Comparison of ENCODE assay signal across 25 cellular contexts in the genomic region with DNA sequence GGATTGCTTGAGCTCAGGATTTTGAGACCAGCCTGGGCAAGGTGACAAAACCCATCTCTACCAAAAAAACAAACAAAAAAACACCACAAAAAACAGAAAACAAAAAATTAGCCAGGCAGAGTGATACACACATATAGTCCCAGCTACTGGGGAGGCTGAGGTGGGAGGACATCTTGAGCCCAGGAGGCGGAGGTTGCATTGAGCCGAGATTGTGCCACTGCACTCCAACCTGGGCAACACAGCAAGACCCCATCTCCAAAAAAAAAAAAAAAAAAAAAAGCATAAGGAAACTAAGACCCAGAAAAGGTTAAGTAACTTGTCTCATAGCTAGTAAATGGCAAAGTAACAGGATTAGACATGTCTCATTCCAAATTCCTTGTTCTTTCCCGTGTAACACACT. TPM values are rescaled to one million over a fixed set of nuclear protein-coding genes. Genes with fewer than 3 reads are reported as not detected.
DNase-seq lines count a peak whose midpoint lies in the region; ATAC-seq, FAIRE-seq and TF ChIP-seq lines count a peak whose summit lies in the region.
"Had no signal": no experiment of that assay in that cellular context is flagged by ENCODE, and none has a peak within 500 bp of the region (broad histone marks: within the 10 kb centered on the region; RNA-seq: fewer than 3 reads in every experiment).

No MANE protein-coding gene starts in this region.

- no peak overlapping the region for H3K4me3 Mint-ChIP-seq in WTC11
- H3K4me3 Mint-ChIP-seq: CD14-positive monocyte; CD4-positive, alpha-beta T cell; CD8-positive, alpha-beta T cell had no signal

- H3K9me3 ChIP-seq in HepG2 (ENCODE audit: low read length) (no peaks in the 10 kb centered on the region), right lobe of liver (no peaks in the 10 kb centered on the region), HEK293 (ENCODE audit: control insufficient read depth, insufficient read depth, low read depth, low read length) (no peaks in the 10 kb centered on the region; the same call in 1 of the 2 replicates), Peyer's patch (no peaks in the 10 kb centered on the region)
- H3K9me3 ChIP-seq: A549, BE2C, BLaER1, Caco-2 had no signal

- H3K79me2 ChIP-seq in HepG2 (ENCODE audit: insufficient read depth, low read length): no peaks in the 10 kb centered on the region

- ATAC-seq in HepG2: no peak
- ATAC-seq in right lobe of liver: no peak
- no peak for ATAC-seq in WTC11
- ATAC-seq: A549; CD8-positive, alpha-beta T cell had no signal

- no peak overlapping the region for H3K4me3 ChIP-seq in HepG2 (replicated peaks in 1 of 3; ENCODE audit: insufficient read depth in 1 of 3, low read depth in 2 of 3, low read length in 3 of 3)
- H3K4me3 ChIP-seq in right lobe of liver: no peak overlapping the region
- no peak overlapping the region for H3K4me3 ChIP-seq in HEK293 (ENCODE audit: low read depth, low read length)
- no peak overlapping the region for H3K4me3 ChIP-seq in bronchial epithelial cell (ENCODE audit: low read depth, low read length)
- no peak overlapping the region for H3K4me3 ChIP-seq in Peyer's patch
- H3K4me3 ChIP-seq: A549, BLaER1 had no signal

- H4K20me1 ChIP-seq in HepG2 (ENCODE audit: insufficient read depth, low read length): no peaks in the 10 kb centered on the region
- H4K20me1 ChIP-seq: BLaER1 had no signal

- H3K4me1 ChIP-seq in HepG2 (ENCODE audit: insufficient read depth, low read length) (no peaks in the 10 kb centered on the region), right lobe of liver (peaks cover 0 to 6% (median 0%) of the 10 kb centered on the region in 4 donors), HEK293 (ENCODE audit: control insufficient read depth, insufficient read depth, low read length) (no peaks in the 10 kb centered on the region), Peyer's patch (no peaks in the 10 kb centered on the region)
- H3K4me1 ChIP-seq: A549, Caco-2 had no signal

- CTCF ChIA-PET in HepG2 (lab: Yijun Ruan, JAX; ENCODE audit: low intra/inter-chr PET ratio, low total read pairs) (no interaction called here), HEK293 (lab: Yijun Ruan, JAX) (interaction anchor here (1.2 kb wide), 1 partner anchor 169 kb away, joined by 4 read pairs; a partner anchor contains a TSS), WTC11 (lab: Charles Lee) (no interaction called here)

- H3K4me2 ChIP-seq in HepG2 (ENCODE audit: low read depth, low read length): no peak overlapping the region
- H3K4me2 ChIP-seq: A549, BLaER1 had no signal

- H3K36me3 ChIP-seq in HepG2 (replicated peaks in 1 of 2; ENCODE audit: control insufficient read depth in 1 of 2, insufficient read depth in 2 of 2, low read length in 2 of 2) (peaks cover 3 to 5% of the 10 kb centered on the region in 2 experiments; a peak in 3 of 5 replicates), right lobe of liver (no peaks in the 10 kb centered on the region), HEK293 (ENCODE audit: control insufficient read depth in 2 of 2, insufficient read depth in 1 of 2, low read length in 2 of 2) (no peaks in the 10 kb centered on the region), bronchial epithelial cell (ENCODE audit: control insufficient read depth, insufficient read depth, low read length) (no peaks in the 10 kb centered on the region), Peyer's patch (no peaks in the 10 kb centered on the region)
- H3K36me3 ChIP-seq: BE2C had no signal

- no peak for TF ChIP-seq EP300 in HepG2 (IDR thresholded peaks at IDR 0.05; ENCODE audit: low read depth in 2 of 2, low read length in 2 of 2)
- TF ChIP-seq EP300 in HepG2 (CRISPR knock-in tag; IDR thresholded peaks at IDR 0.05; ENCODE audit: borderline replicate concordance): no peak

- 95% methylated on average over 3 of the region's 3 CpGs for WGBS in HepG2 (ENCODE audit: low lambda C conversion rate)
- WGBS in right lobe of liver (ENCODE audit: insufficient coverage, low coverage, low lambda C conversion rate, missing lambda C conversion rate): 80% methylated on average over 2 of the region's 3 CpGs

- no peak for TF ChIP-seq RAD21 in HepG2 (CRISPR knock-in tag; IDR thresholded peaks at IDR 0.05)

- H3K9me3 Mint-ChIP-seq in WTC11: no peaks in the 10 kb centered on the region
- H3K9me3 Mint-ChIP-seq: CD4-positive, alpha-beta T cell; CD8-positive, alpha-beta T cell had no signal

- no peak overlapping the region for H3K27ac Mint-ChIP-seq in WTC11
- H3K27ac Mint-ChIP-seq: CD4-positive, alpha-beta T cell; CD8-positive, alpha-beta T cell had no signal

- no peak for FAIRE-seq in HepG2 (lab: Jason Lieb, UNC)
- no peak for FAIRE-seq in bronchial epithelial cell (lab: Jason Lieb, UNC)
- FAIRE-seq: A549, D721Med, G401.6, GM12891, GM19239 had no signal

- DNase-seq in HepG2 (ENCODE audit: low spot score): no peak
- DNase-seq in right lobe of liver: no peak
- DNase-seq in WTC11 (ENCODE audit: low spot score): no peak
- peak; percentile 31 for DNase-seq in bronchial epithelial cell (ENCODE audit: low read depth)
- DNase-seq in NK-92 (lab: John Stamatoyannopoulos, UW; ENCODE audit: unreplicated experiment): no peak
- no peak for DNase-seq in caudate nucleus (lab: John Stamatoyannopoulos, UW)
- no peak for DNase-seq in Peyer's patch
- DNase-seq: ACHN; BE2C; C1 segment of cervical spinal cord; Caco-2; Calu3; CD4-positive, alpha-beta T cell; CD8-positive, alpha-beta T cell; DMS79 treated with DMSO at 0.1 percent for 48 hours; GF-D8 had no signal

- no TSS peak for BruUV-seq in HepG2 (replicated peaks; lab: Mats Ljungman, UMichigan)

- in situ Hi-C loops in HepG2 (cut with HindIII; ENCODE audit: extremely low pct_ligation_motif_present, low pct_unique_long_range_greater_than_20kb): no loop called here

- no peaks in the 10 kb centered on the region for H3K4me1 Mint-ChIP-seq in WTC11

- no peak overlapping the region for H3K27ac ChIP-seq in HepG2 (ENCODE audit: extremely low read length, insufficient read depth, low read length)
- H3K27ac ChIP-seq in right lobe of liver: no peak overlapping the region
- H3K27ac ChIP-seq in HEK293 (ENCODE audit: extremely low read depth, low read depth, low read length): no peak overlapping the region
- no peak overlapping the region for H3K27ac ChIP-seq in caudate nucleus (ENCODE audit: low read depth, low read length)
- H3K27ac ChIP-seq in Peyer's patch: no peak overlapping the region
- H3K27ac ChIP-seq: 22Rv1, A549, BLaER1 had no signal

- H3K27me3 ChIP-seq in HepG2 (ENCODE audit: control insufficient read depth in 1 of 2, insufficient read depth in 2 of 2, low read length in 2 of 2) (no peaks in the 10 kb centered on the region; a peak in 1 of 5 replicates), right lobe of liver (no peaks in the 10 kb centered on the region), bronchial epithelial cell (ENCODE audit: control insufficient read depth, insufficient read depth, low read length) (no peaks in the 10 kb centered on the region), Peyer's patch (no peaks in the 10 kb centered on the region)
- H3K27me3 ChIP-seq: BE2C, BLaER1 had no signal

- TF ChIP-seq POLR2A in HepG2 (IDR thresholded peaks at IDR 0.05; ENCODE audit: insufficient read depth in 1 of 2, low read depth in 2 of 2, low read length in 2 of 2): no peak
- no peak for TF ChIP-seq POLR2A in right lobe of liver (IDR thresholded peaks at IDR 0.05)
- no peak for TF ChIP-seq POLR2A in Peyer's patch (IDR thresholded peaks at IDR 0.05)

- POLR2A ChIA-PET in HepG2 (lab: Yijun Ruan, JAX) (interaction anchor here (0.7 to 1.3 kb wide), 3 partner anchors 56 to 169 kb away, joined by 3 read pairs; a partner anchor contains a TSS), HEK293 (lab: Yijun Ruan, JAX) (no interaction called here), WTC11 (lab: Charles Lee) (interaction anchor here (0.7 kb wide), 1 partner anchor 157 kb away, joined by 8 read pairs; no protein-coding TSS in a partner anchor)

- no peak overlapping the region for H3K9ac ChIP-seq in HepG2 (ENCODE audit: insufficient read depth, low read depth, low read length)
- H3K9ac ChIP-seq: BLaER1 had no signal

- H2AFZ ChIP-seq in HepG2 (ENCODE audit: low read length): no peak overlapping the region

- intact Hi-C loops in HepG2 (cut with micrococcal nuclease; ENCODE audit: unreplicated experiment) (no loop called here), right lobe of liver (cut with DNase I) (no loop called here)

- TF ChIP-seq CTCF in HepG2 (CRISPR knock-in tag; IDR thresholded peaks at IDR 0.05) (no peak), right lobe of liver (IDR thresholded peaks at IDR 0.05) (no peak), HEK293 (tag by site-specific recombination; IDR thresholded peaks at IDR 0.05) (no peak), WTC11 (IDR thresholded peaks at IDR 0.05) (no peak), bronchial epithelial cell (IDR thresholded peaks at IDR 0.05; ENCODE audit: insufficient read depth, low read length, severe bottlenecking) (no peak), Peyer's patch (IDR thresholded peaks at IDR 0.05) (no peak)

- no peaks in the 10 kb centered on the region for H3K36me3 Mint-ChIP-seq in WTC11

- H3K27me3 Mint-ChIP-seq in WTC11 (ENCODE audit: low read depth): no peaks in the 10 kb centered on the region
- H3K27me3 Mint-ChIP-seq: CD4-positive, alpha-beta T cell had no signal

RNA-seq across cellular contexts. Expression of a gene that starts 56.3 kb away (rescaled TPM):
- 1,109 and 1,579 TPM in 2 replicates for total RNA-seq in HepG2 (2016; rRNA removed; fragmentation: Illumina TruSeq; extraction: Trizol)
- 1,013 and 1,135 TPM in 2 replicates for total RNA-seq in HepG2 (2016; cell fraction: cytosol; rRNA removed; fragmentation: Illumina TruSeq; extraction: Trizol; ENCODE audit: low read depth)
- 1,109 and 1,642 TPM in 2 replicates for total RNA-seq in HepG2 (2016; cell fraction: insoluble cytoplasmic fraction; rRNA removed; fragmentation: Illumina TruSeq; extraction: Trizol)
- total RNA-seq in HepG2 (2016; cell fraction: membrane; rRNA removed; fragmentation: Illumina TruSeq; extraction: Trizol): 682 and 685 TPM in 2 replicates
- 388 and 421 TPM in 2 replicates for total RNA-seq in HepG2 (2016; cell fraction: nucleus; rRNA removed; fragmentation: Illumina TruSeq; extraction: Trizol)
- polyA plus RNA-seq in HepG2 (2011; rRNA removed): 399 and 525 TPM in 2 replicates
- polyA plus RNA-seq in HepG2 (2011; cell fraction: cytosol; rRNA removed): 367 and 461 TPM in 2 replicates
- polyA plus RNA-seq in HepG2 (2011; cell fraction: nucleus; rRNA removed): 108 and 120 TPM in 2 replicates
- 473 and 515 TPM in 2 replicates for polyA plus RNA-seq in HepG2 (2012)
- 709 and 762 TPM in 2 replicates for polyA plus RNA-seq in HepG2 (2016; cell fraction: cytosol; fragmentation: Illumina TruSeq; extraction: Trizol; ENCODE audit: low read depth)
- 1,270 and 1,369 TPM in 2 replicates for polyA plus RNA-seq in HepG2 (2016; cell fraction: insoluble cytoplasmic fraction; fragmentation: Illumina TruSeq; extraction: Trizol; ENCODE audit: low read depth)
- polyA plus RNA-seq in HepG2 (2016; cell fraction: membrane; fragmentation: Illumina TruSeq; extraction: Trizol; ENCODE audit: low read depth): 468 and 473 TPM in 2 replicates
- 530 and 538 TPM in 2 replicates for polyA plus RNA-seq in HepG2 (2016; cell fraction: nucleus; fragmentation: Illumina TruSeq; extraction: Trizol; ENCODE audit: insufficient read depth, low read depth)
- 141 and 189 TPM in 2 replicates for polyA minus RNA-seq in HepG2 (2011; rRNA and poly(A)+ RNA removed; ENCODE audit: low replicate concordance)
- polyA minus RNA-seq in HepG2 (2011; cell fraction: cytosol; rRNA and poly(A)+ RNA removed): 181 and 205 TPM in 2 replicates
- polyA minus RNA-seq in HepG2 (2011; cell fraction: nucleus; rRNA and poly(A)+ RNA removed): 139 and 166 TPM in 2 replicates
- total RNA-seq in right lobe of liver: 100 to 1,000 TPM in 1 of 6 experiments, 10 to 100 TPM in 5; 66.9 to 122 (median 81.1) TPM
- total RNA-seq in WTC11 (2021): 197 to 215 TPM (median 210 TPM) in 3 replicates
- 159 and 222 TPM in 2 replicates for total RNA-seq in bronchial epithelial cell
- 100 to 1,000 TPM in 3 of 4 donors, 10 to 100 TPM in 1; 73.6 to 136 (median 116) TPM for total RNA-seq in Peyer's patch
